Comparison of ENCODE assay signal across 29 cellular contexts in genomic region chr1:225299624-225300023, GRCh38.
DNase-seq lines count a peak whose midpoint lies in the region; ATAC-seq and TF ChIP-seq lines count a peak whose summit lies in the region.
"Had no signal": no experiment of that assay in that cellular context is flagged by ENCODE, and none has a peak within 500 bp of the region (broad histone marks: within the 10 kb centered on the region; RNA-seq: fewer than 3 reads in every experiment).

No MANE protein-coding gene starts in this region.

- DNase-seq in GM23248: peak; percentile 29
- DNase-seq in PC-3: peak; percentile 42
- DNase-seq in brain microvascular endothelial cell: peak; percentile 2
- peak; percentile 19 for DNase-seq in iris pigment epithelial cell (ENCODE audit: low read depth)
- no peak for DNase-seq in activated CD8-positive, alpha-beta T cell treated with anti-CD3 and anti-CD28 coated beads for 36 hours
- no peak for DNase-seq in activated naive CD4-positive, alpha-beta T cell treated with Interleukin-2 at 50 U/mL for 16 hours
- no peak for DNase-seq in esophagus squamous epithelium (lab: John Stamatoyannopoulos, UW)
- DNase-seq: ACHN; activated CD4-positive, alpha-beta T cell treated with anti-CD3 and anti-CD28 coated beads, Interleukin-2, amount 50 U/mL, for 48 hours; activated naive CD4-positive, alpha-beta T cell treated with anti-CD3 and anti-CD28 coated beads for 36 hours; DMS 273 treated with DMSO at 0.1 percent for 48 hours; heart left ventricle; mucosa of descending colon; natural killer cell; NCI-H1092 treated with DMSO at 0.1 percent for 48 hours; NCI-H1694 treated with DMSO at 0.1 percent for 48 hours; NCI-H446 treated with DMSO at 0.1 percent for 48 hours; NCI-H82; nucleus accumbens; stimulated activated CD4-positive, alpha-beta T cell treated with anti-CD3 and anti-CD28 coated beads, Interleukin-15, amount 100 ng/mL, for 24 hours; T-helper 17 cell had no signal

- H3K79me2 ChIP-seq in GM23248 (ENCODE audit: insufficient read depth): no peaks in the 10 kb centered on the region
- no peaks in the 10 kb centered on the region for H3K79me2 ChIP-seq in PC-3 (ENCODE audit: low read length)

- CTCF ChIA-PET in PC-3 (lab: Charles Lee): no interaction called here
- CTCF ChIA-PET in activated CD8-positive, alpha-beta T cell treated with anti-CD3 and anti-CD28 coated beads for 36 hours (lab: Charles Lee): interaction anchor here (7.0 kb wide), 1 partner anchor 20 kb away, joined by 36 read pairs; no protein-coding TSS in a partner anchor

- peaks cover 5% of the 10 kb centered on the region for H3K27me3 Mint-ChIP-seq in activated CD8-positive, alpha-beta T cell treated with anti-CD3 and anti-CD28 coated beads for 36 hours

- H3K36me3 Mint-ChIP-seq in activated CD8-positive, alpha-beta T cell treated with anti-CD3 and anti-CD28 coated beads for 36 hours (ENCODE audit: low read depth): peaks cover 4% of the 10 kb centered on the region

- in situ Hi-C loops in GM23248 (cut with MboI) (no loop called here), brain microvascular endothelial cell (cut with HindIII; ENCODE audit: low pct_ligation_motif_present, low sequenced_read_pairs) (no loop called here)

- WGBS in GM23248 (ENCODE audit: low coverage in 1 of 2, low lambda C conversion rate in 2 of 2, missing lambda C conversion rate in 2 of 2), 2 experiments: 10 to 16% methylated on average over 2 of the region's 2 CpGs
- WGBS in esophagus squamous epithelium, 2 donors: 57 to 64% methylated on average over 2 of the region's 2 CpGs

- H3K9me3 ChIP-seq in GM23248 (ENCODE audit: low read depth): no peaks in the 10 kb centered on the region
- H3K9me3 ChIP-seq in PC-3 (ENCODE audit: low read length): no peaks in the 10 kb centered on the region
- H3K9me3 ChIP-seq in esophagus squamous epithelium: peaks cover 0 to 2% (median 0%) of the 10 kb centered on the region in 3 donors

- H3K27ac ChIP-seq in GM23248 (no peak overlapping the region), PC-3 (ENCODE audit: low read length) (no peak overlapping the region), brain microvascular endothelial cell (no peak overlapping the region), esophagus squamous epithelium (no peak overlapping the region)
- H3K27ac ChIP-seq: heart left ventricle had no signal

- intact Hi-C loops in PC-3 (cut with micrococcal nuclease) (no loop called here), esophagus squamous epithelium (cut with DNase I) (no loop called here)
- intact Hi-C loops in activated CD8-positive, alpha-beta T cell treated with anti-CD3 and anti-CD28 coated beads for 36 hours (cut with micrococcal nuclease): no loop called here

- BruUV-seq in PC-3 (replicated peaks; lab: Mats Ljungman, UMichigan): no TSS peak

- no peak overlapping the region for H3K4me3 Mint-ChIP-seq in activated CD8-positive, alpha-beta T cell treated with anti-CD3 and anti-CD28 coated beads for 36 hours
- H3K4me3 Mint-ChIP-seq: activated naive CD4-positive, alpha-beta T cell treated with anti-CD3 and anti-CD28 coated beads for 36 hours; activated T-helper 1 cell treated with anti-CD3 and anti-CD28 coated beads, Interleukin-12 subunit alpha, Interleukin-12 subunit beta, Interleukin-2, Interleukin-4 antibody, amounts not matched to agents 30 ng/mL and 10 ng/mL and 1 ng/mL, durations not matched to agents 14 hours and 24 hours and 36 hours; B cell; natural killer cell; stimulated activated memory B cell treated with anti-CD40 and anti-IgM and Interleukin-4, amounts not matched to agents 10 μg/mL and 1 μg/mL and 100 μg/mL, for 72 hours; T-helper 17 cell had no signal

- H3K4me3 ChIP-seq in GM23248: no peak overlapping the region
- H3K4me3 ChIP-seq in PC-3 (ENCODE audit: low read length): no peak overlapping the region
- no peak overlapping the region for H3K4me3 ChIP-seq in brain microvascular endothelial cell (ENCODE audit: low read depth, low read length)
- no peak overlapping the region for H3K4me3 ChIP-seq in esophagus squamous epithelium
- H3K4me3 ChIP-seq: heart left ventricle, lung, mucosa of descending colon had no signal

- H3K4me1 Mint-ChIP-seq in activated CD8-positive, alpha-beta T cell treated with anti-CD3 and anti-CD28 coated beads for 36 hours (ENCODE audit: low read depth): no peaks in the 10 kb centered on the region
- H3K4me1 Mint-ChIP-seq: natural killer cell; stimulated activated memory B cell treated with anti-CD40 and anti-IgM and Interleukin-4, amounts not matched to agents 10 μg/mL and 1 μg/mL and 100 μg/mL, for 72 hours; T-helper 17 cell had no signal

- H3F3A ChIP-seq in GM23248 (ENCODE audit: insufficient read depth) (no peaks in the 10 kb centered on the region), PC-3 (ENCODE audit: low read length, unreplicated experiment) (no peaks in the 10 kb centered on the region)

- no peak overlapping the region for H2AFZ ChIP-seq in GM23248
- no peak overlapping the region for H2AFZ ChIP-seq in PC-3 (ENCODE audit: low read length)

- POLR2A ChIA-PET in PC-3 (lab: Charles Lee; ENCODE audit: unreplicated experiment): no interaction called here
- POLR2A ChIA-PET in activated CD8-positive, alpha-beta T cell treated with anti-CD3 and anti-CD28 coated beads for 36 hours (lab: Charles Lee): no interaction called here

- no peak overlapping the region for H3K9ac ChIP-seq in GM23248
- H3K9ac ChIP-seq in PC-3 (ENCODE audit: low read length): no peak overlapping the region

- TF ChIP-seq CTCF in PC-3 (conservative IDR thresholded peaks at IDR 0.05; ENCODE audit: low read depth, low read length) (no peak), brain microvascular endothelial cell (IDR thresholded peaks at IDR 0.05; ENCODE audit: low read depth, low read length, missing control alignments) (no peak), esophagus squamous epithelium (IDR thresholded peaks at IDR 0.05) (no peak)
- no peak for TF ChIP-seq CTCF in activated CD8-positive, alpha-beta T cell treated with anti-CD3 and anti-CD28 coated beads for 36 hours (IDR thresholded peaks at IDR 0.05)

- no peak overlapping the region for H3K27ac Mint-ChIP-seq in activated CD8-positive, alpha-beta T cell treated with anti-CD3 and anti-CD28 coated beads for 36 hours
- H3K27ac Mint-ChIP-seq: activated naive CD4-positive, alpha-beta T cell treated with anti-CD3 and anti-CD28 coated beads for 36 hours; activated T-helper 1 cell treated with anti-CD3 and anti-CD28 coated beads, Interleukin-12 subunit alpha, Interleukin-12 subunit beta, Interleukin-2, Interleukin-4 antibody, amounts not matched to agents 30 ng/mL and 10 ng/mL and 1 ng/mL, durations not matched to agents 14 hours and 24 hours and 36 hours; B cell; natural killer cell; stimulated activated memory B cell treated with anti-CD40 and anti-IgM and Interleukin-4, amounts not matched to agents 10 μg/mL and 1 μg/mL and 100 μg/mL, for 72 hours; T-helper 17 cell had no signal

- H3K9me2 ChIP-seq in GM23248 (ENCODE audit: insufficient read depth): no peaks in the 10 kb centered on the region
- no peaks in the 10 kb centered on the region for H3K9me2 ChIP-seq in PC-3 (replicated peaks; ENCODE audit: low read length)

- no peaks in the 10 kb centered on the region for H4K20me1 ChIP-seq in GM23248 (ENCODE audit: insufficient read depth)
- no peaks in the 10 kb centered on the region for H4K20me1 ChIP-seq in PC-3 (ENCODE audit: low read length)

- TF ChIP-seq POLR2A in esophagus squamous epithelium (IDR thresholded peaks at IDR 0.05): no peak

- H3K27me3 ChIP-seq in GM23248 (replicated peaks; ENCODE audit: insufficient read depth) (no peaks in the 10 kb centered on the region), PC-3 (ENCODE audit: low read length) (no peaks in the 10 kb centered on the region), brain microvascular endothelial cell (replicated peaks) (no peaks in the 10 kb centered on the region), esophagus squamous epithelium (no peaks in the 10 kb centered on the region)

- H3K4me2 ChIP-seq in GM23248 (ENCODE audit: unreplicated experiment) (no peak overlapping the region), PC-3 (ENCODE audit: low read length) (no peak overlapping the region)

- 0 out of 2 replicates have a peak, but pooled peaks have one; percentile 33 for ATAC-seq in PC-3
- ATAC-seq in activated CD8-positive, alpha-beta T cell treated with anti-CD3 and anti-CD28 coated beads for 36 hours: no peak
- ATAC-seq in GM18517 (IDR thresholded peaks at IDR 0.05; ENCODE audit: unreplicated experiment): no peak
- ATAC-seq: activated CD4-positive, CD25-positive, alpha-beta regulatory T cell treated with anti-CD3 and anti-CD28 coated beads, Interleukin-2, amount 50 U/mL, for 24 hours; heart left ventricle; mucosa of descending colon; natural killer cell; Right ventricle myocardium inferior; SK-N-SH treated with all-trans-retinoic acid at 6 μM for 48 hours; stimulated activated memory B cell treated with anti-CD40 and anti-IgM and Interleukin-4, amounts not matched to agents 10 μg/mL and 1 μg/mL and 100 μg/mL, for 72 hours; T-helper 17 cell had no signal

- H3K9me3 Mint-ChIP-seq in activated CD8-positive, alpha-beta T cell treated with anti-CD3 and anti-CD28 coated beads for 36 hours: peaks cover 13% of the 10 kb centered on the region

- no peaks in the 10 kb centered on the region for H3K4me1 ChIP-seq in GM23248 (ENCODE audit: insufficient read depth)
- H3K4me1 ChIP-seq in PC-3 (ENCODE audit: insufficient read depth, low read length): no peaks in the 10 kb centered on the region
- H3K4me1 ChIP-seq in esophagus squamous epithelium: no peaks in the 10 kb centered on the region
- H3K4me1 ChIP-seq: heart left ventricle had no signal

- H3K36me3 ChIP-seq in GM23248 (ENCODE audit: low read depth) (no peaks in the 10 kb centered on the region), PC-3 (ENCODE audit: low read depth, low read length) (no peaks in the 10 kb centered on the region), brain microvascular endothelial cell (replicated peaks) (no peaks in the 10 kb centered on the region), esophagus squamous epithelium (no peaks in the 10 kb centered on the region)
- H3K36me3 ChIP-seq: heart left ventricle had no signal

Comparison
In these comparisons a context has a peak if more than half of its experiments do, and no peak if none do; other contexts are left out.
1. DNase-seq: peak in GM23248 (single experiment), PC-3 (single experiment), brain microvascular endothelial cell (single experiment) and iris pigment epithelial cell (single experiment); none in activated CD8-positive, alpha-beta T cell treated with anti-CD3 and anti-CD28 coated beads for 36 hours (single experiment), activated naive CD4-positive, alpha-beta T cell treated with Interleukin-2 at 50 U/mL for 16 hours (single experiment) and esophagus squamous epithelium (single experiment).